In genomic region chr14:31255286-31255685, GRCh38 we compare ENCODE assay signal across 27 cellular contexts.
"Had no signal": no experiment of that assay in that cellular context is flagged by ENCODE, and none has a peak within 500 bp of the region (broad histone marks: within the 10 kb centered on the region; RNA-seq: fewer than 3 reads in every experiment).

No MANE protein-coding gene starts in this region.

- H3K36me3 ChIP-seq: stomach, suprapubic skin, thoracic aorta, thyroid gland, tibial artery, tibial nerve, transverse colon, upper lobe of left lung, upper lobe of right lung, uterus, vagina had no signal

- H3K4me1 ChIP-seq: suprapubic skin, testis, tibial artery, tibial nerve, uterus had no signal

- FAIRE-seq: urothelium cell line had no signal

- H3K27ac ChIP-seq: stomach, suprapubic skin, testis, thoracic aorta, thyroid gland, tibial artery, tibial nerve, transverse colon, upper lobe of left lung, upper lobe of right lung, uterus, vagina had no signal

- ATAC-seq: stimulated activated effector memory CD8-positive, alpha-beta T cell treated with anti-CD3 and anti-CD28 coated beads, Interleukin-12 subunit alpha, Interleukin-12 subunit beta, amount 100 ng/mL, for 72 hours; stimulated activated memory B cell treated with anti-CD40 and anti-IgM and Interleukin-4, amounts not matched to agents 10 μg/mL and 1 μg/mL and 100 μg/mL, for 72 hours; stimulated activated naive B cell treated with anti-CD40 and anti-IgM and Interleukin-4, amounts not matched to agents 10 μg/mL and 1 μg/mL and 100 μg/mL, for 72 hours; stimulated activated naive CD8-positive, alpha-beta T cell treated with anti-CD3 and anti-CD28 coated beads, Interleukin-15, amount 100 ng/mL, for 72 hours; stimulated activated naive CD8-positive, alpha-beta T cell treated with anti-CD3 and anti-CD28 coated beads, Interleukin-15, Interleukin-2, amounts not matched to agents 100 U/mL and 50 U/mL, for 24 hours; upper lobe of right lung had no signal

- DNase-seq: stimulated activated CD4-positive, alpha-beta T cell treated with anti-CD3 and anti-CD28 coated beads, Interleukin-2, amount 100 ng/mL, for 48 hours; stimulated activated CD4-positive, alpha-beta T cell treated with anti-CD3 and anti-CD28 coated beads, Interleukin-4, amount 100 ng/mL, for 1 hour; stimulated activated CD4-positive, alpha-beta T cell treated with anti-CD3 and anti-CD28 coated beads, Interleukin-4, amount 100 ng/mL, for 24 hours; stimulated activated CD4-positive, alpha-beta T cell treated with anti-CD3 and anti-CD28 coated beads, Interleukin-4, amount 100 ng/mL, for 4 hours; stimulated activated CD8-positive, alpha-beta memory T cell treated with anti-CD3 and anti-CD28 coated beads, Interleukin-4, amount 100 ng/mL, for 48 hours; stimulated activated naive B cell treated with anti-CD40 and anti-IgM and Interleukin-4, amounts not matched to agents 10 μg/mL and 1 μg/mL and 100 μg/mL, for 72 hours; stimulated activated naive CD4-positive, alpha-beta T cell; stimulated activated naive CD4-positive, alpha-beta T cell treated with Interleukin-2 at 50 U/mL for 16 hours; stimulated activated naive CD8-positive, alpha-beta T cell treated with anti-CD3 and anti-CD28 coated beads, Interleukin-15, amount 100 ng/mL, for 72 hours; stimulated activated naive CD8-positive, alpha-beta T cell treated with anti-CD3 and anti-CD28 coated beads, Interleukin-15, Interleukin-2, amounts not matched to agents 100 U/mL and 50 U/mL, for 24 hours; stomach; substantia nigra; testis; thyroid gland; tibial artery; transverse colon; trophoblast cell; upper lobe of left lung; upper lobe of right lung; uterus had no signal

- H3K9me3 ChIP-seq: stomach, suprapubic skin, testis, thoracic aorta, thyroid gland, tibial artery, tibial nerve, transverse colon, upper lobe of left lung, upper lobe of right lung, uterus, vagina had no signal

- H3K4me3 ChIP-seq: stomach, suprapubic skin, testis, thoracic aorta, thyroid gland, tibial artery, tibial nerve, transverse colon, upper lobe of left lung, upper lobe of right lung, uterus, vagina had no signal

- H3K27me3 ChIP-seq: stomach, suprapubic skin, testis, thyroid gland, tibial artery, tibial nerve, transverse colon, upper lobe of left lung, upper lobe of right lung, uterus, vagina had no signal
